8 cellular contexts compared by ENCODE assay signal in the genomic region with DNA sequence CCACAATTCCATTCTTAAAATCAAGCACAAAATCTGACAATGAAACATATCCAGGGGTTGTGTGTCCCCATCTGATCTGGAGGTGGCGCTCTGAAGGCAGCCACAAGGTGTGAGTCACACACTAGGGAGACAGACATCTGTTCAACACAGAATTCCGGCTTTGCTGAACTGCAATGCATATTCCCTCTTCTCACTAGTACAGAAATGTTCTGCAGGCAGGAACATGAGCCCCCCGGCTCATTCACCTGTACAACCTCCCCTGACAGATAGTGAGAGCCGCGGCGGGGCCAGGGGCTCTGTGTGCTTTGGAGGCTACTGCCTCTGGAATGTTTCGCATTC. TPM values are rescaled to one million over a fixed set of nuclear protein-coding genes. Genes with fewer than 3 reads are reported as not detected.
DNase-seq lines count a peak whose midpoint lies in the region; ATAC-seq, FAIRE-seq and TF ChIP-seq lines count a peak whose summit lies in the region.

No MANE protein-coding gene starts in this region.

- no peak overlapping the region for H3K4me2 ChIP-seq in GM12878 (ENCODE audit: control insufficient read depth, insufficient read depth)

- TF ChIP-seq EP300 in Ishikawa (IDR thresholded peaks at IDR 0.05; ENCODE audit: borderline replicate concordance) (no peak), GM12878 (IDR thresholded peaks at IDR 0.05; ENCODE audit: borderline replicate concordance in 1 of 2, control insufficient read depth in 1 of 2, low read depth in 2 of 2, low read length in 2 of 2) (no peak)

- H3K79me2 ChIP-seq in GM12878 (ENCODE audit: control insufficient read depth, insufficient read depth, low read length), result no peaks in the 10 kb centered on the region

- CTCF ChIA-PET in Calu3 (lab: Charles Lee), result no interaction called here
- CTCF ChIA-PET in GM12878 (lab: Yijun Ruan, JAX), result no interaction called here

- H3K9me3 ChIP-seq in GM12878 (replicated peaks; ENCODE audit: control insufficient read depth, insufficient read depth, low read length), result no peaks in the 10 kb centered on the region

- TF ChIP-seq CTCF in Calu3 (IDR thresholded peaks at IDR 0.05; ENCODE audit: unreplicated experiment) (no peak), GM12878 (IDR thresholded peaks at IDR 0.05 in 2 of 3, conservative IDR thresholded peaks at IDR 0.05 in 1 of 3; ENCODE audit: control insufficient read depth in 2 of 3, extremely low read depth in 1 of 3, insufficient read depth in 1 of 3, low read depth in 3 of 3, low read length in 3 of 3) (peak; percentile 17 to 25 (median 19); a peak in 2 of 6 replicates)

- H3K27me3 ChIP-seq in GM12878 (replicated peaks in 1 of 2; ENCODE audit: control insufficient read depth in 2 of 2, insufficient read depth in 2 of 2, low read length in 1 of 2), result no peaks in the 10 kb centered on the region

- no peaks in the 10 kb centered on the region for H3K9me3 Mint-ChIP-seq in Calu3 (ENCODE audit: low read depth, unreplicated experiment)

- no peaks in the 10 kb centered on the region for H3K27me3 Mint-ChIP-seq in Calu3 (ENCODE audit: unreplicated experiment)

- in situ Hi-C loops in GM12878 (cut with MboI), result no loop called here

- POLR2A ChIA-PET in GM12878 (lab: Charles Lee), result no interaction called here

- no peaks in the 10 kb centered on the region for H4K20me1 ChIP-seq in GM12878 (ENCODE audit: control insufficient read depth, insufficient read depth)

- peaks cover 19% of the 10 kb centered on the region for H3K36me3 Mint-ChIP-seq in Calu3 (ENCODE audit: insufficient read depth, unreplicated experiment)

- H3K4me3 ChIP-seq in GM12878, result no peak overlapping the region

- TF ChIP-seq RAD21 in Ishikawa (IDR thresholded peaks at IDR 0.05; ENCODE audit: low read depth), result peak; percentile 22; the same call in 1 of the 2 replicates
- TF ChIP-seq RAD21 in GM12878 (IDR thresholded peaks at IDR 0.05; ENCODE audit: insufficient read depth, low read depth, low read length), result 0 out of 2 replicates have a peak, but pooled peaks have one; percentile 11

- TF ChIP-seq POLR2A in GM12878 (IDR thresholded peaks at IDR 0.05; ENCODE audit: low read depth, low read length), result peak; percentile 5; the same call in 1 of the 2 replicates

- FAIRE-seq in GM12878 (lab: Jason Lieb, UNC), result no peak

- H3K9ac ChIP-seq in GM12878 (ENCODE audit: control insufficient read depth, insufficient read depth, low read length), result no peak overlapping the region

- H2AFZ ChIP-seq in GM12878 (ENCODE audit: control insufficient read depth, low read depth, low read length), result no peak overlapping the region

- H3K27ac ChIP-seq in GM12878 (ENCODE audit: control insufficient read depth, insufficient read depth), result no peak overlapping the region

- BruUV-seq in Calu3 (replicated peaks; lab: Mats Ljungman, UMichigan) (TSS peak; percentile 71), GM12878 (replicated peaks; lab: Mats Ljungman, UMichigan) (TSS peak; percentile 54)

- no peak for DNase-seq in Calu3
- no peak for DNase-seq in GM12878 (ENCODE audit: low read depth, low spot score)
- DNase-seq in mesenteric fat pad (ENCODE audit: low spot score), result peak; percentile 83
- no peak for DNase-seq in NCI-H510A (lab: John Stamatoyannopoulos, UW)
- DNase-seq in T-helper 9 cell, result no peak
- no peak for DNase-seq in activated naive CD4-positive, alpha-beta T cell (lab: John Stamatoyannopoulos, UW)

- SMC1A ChIA-PET in GM12878 (lab: Charles Lee; ENCODE audit: uncharacterized antibody, unreplicated experiment), result no interaction called here

- over 99% methylated on average over 7 of the region's 7 CpGs for WGBS in GM12878 (ENCODE audit: insufficient coverage, insufficient replicate concordance, low lambda C conversion rate, missing lambda C conversion rate)

- no peaks in the 10 kb centered on the region for H3K4me1 Mint-ChIP-seq in Calu3 (ENCODE audit: low read depth, unreplicated experiment)

- ATAC-seq in GM12878, result no peak
- no peak for ATAC-seq in GM19328 (IDR thresholded peaks at IDR 0.05; ENCODE audit: unreplicated experiment)

- H3K4me1 ChIP-seq in GM12878 (ENCODE audit: control insufficient read depth, insufficient read depth, low read length), result no peaks in the 10 kb centered on the region

- RAD21 ChIA-PET in GM12878 (lab: Charles Lee; ENCODE audit: unreplicated experiment), result no interaction called here

- no peak overlapping the region for H3K27ac Mint-ChIP-seq in Calu3 (ENCODE audit: unreplicated experiment)

- H3K4me3 Mint-ChIP-seq in Calu3 (ENCODE audit: low read depth, unreplicated experiment), result no peak overlapping the region

- peaks cover 51 to 52% of the 10 kb centered on the region in 2 experiments for H3K36me3 ChIP-seq in GM12878 (ENCODE audit: control insufficient read depth in 2 of 2, insufficient read depth in 2 of 2, low read length in 1 of 2)

- intact Hi-C loops in Calu3 (cut with micrococcal nuclease; ENCODE audit: unreplicated experiment) (no loop called here), GM12878 (cut with micrococcal nuclease; ENCODE audit: unreplicated experiment) (no loop called here)

TF ChIP-seq in Ishikawa, 13 proteins besides CTCF, POLR2A, EP300 and RAD21 (continues in another document):
- TF ChIP-seq TCF12 (IDR thresholded peaks at IDR 0.05; ENCODE audit: low read depth), result no peak

TF ChIP-seq in GM12878, 131 proteins besides CTCF, POLR2A, EP300 and RAD21:
- no peak for TF ChIP-seq LARP7 (IDR thresholded peaks at IDR 0.05)
- TF ChIP-seq POLR2AphosphoS5 (IDR thresholded peaks at IDR 0.05; ENCODE audit: low read length), result peak; percentile 49; the same call in 1 of the 2 replicates
- no peak for TF ChIP-seq CREB1 (IDR thresholded peaks at IDR 0.05; ENCODE audit: low read depth)
- no peak for TF ChIP-seq POLR2AphosphoS2 (IDR thresholded peaks at IDR 0.05; ENCODE audit: low read depth, low read length)
- no peak for TF ChIP-seq NR2C1 (IDR thresholded peaks at IDR 0.05)
- TF ChIP-seq, protein P1, sequence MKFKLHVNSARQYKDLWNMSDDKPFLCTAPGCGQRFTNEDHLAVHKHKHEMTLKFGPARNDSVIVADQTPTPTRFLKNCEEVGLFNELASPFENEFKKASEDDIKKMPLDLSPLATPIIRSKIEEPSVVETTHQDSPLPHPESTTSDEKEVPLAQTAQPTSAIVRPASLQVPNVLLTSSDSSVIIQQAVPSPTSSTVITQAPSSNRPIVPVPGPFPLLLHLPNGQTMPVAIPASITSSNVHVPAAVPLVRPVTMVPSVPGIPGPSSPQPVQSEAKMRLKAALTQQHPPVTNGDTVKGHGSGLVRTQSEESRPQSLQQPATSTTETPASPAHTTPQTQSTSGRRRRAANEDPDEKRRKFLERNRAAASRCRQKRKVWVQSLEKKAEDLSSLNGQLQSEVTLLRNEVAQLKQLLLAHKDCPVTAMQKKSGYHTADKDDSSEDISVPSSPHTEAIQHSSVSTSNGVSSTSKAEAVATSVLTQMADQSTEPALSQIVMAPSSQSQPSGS (IDR thresholded peaks at IDR 0.05; ENCODE audit: low read length), result 0 out of 2 replicates have a peak, but pooled peaks have one; percentile 25
- TF ChIP-seq POU2F2 (IDR thresholded peaks at IDR 0.05; ENCODE audit: borderline replicate concordance, low read depth, low read length), result no peak
TF ChIP-seq in GM12878: peak in this region for 2.

RNA-seq across cellular contexts. Expression of a gene that starts 41.9 kb away (rescaled TPM):
- 188 and 199 TPM in 2 replicates for total RNA-seq in Calu3 (2022)
- total RNA-seq in GM12878 (2013; cell fraction: nucleolus; rRNA removed), result 70.7 and 75.4 TPM in 2 replicates
- total RNA-seq in GM12878 (2014; rRNA removed), result 250 and 290 TPM in 2 replicates
- 202 and 221 TPM in 2 replicates for total RNA-seq in GM12878 (2014; rRNA removed; fragmentation: Illumina TruSeq; extraction: Trizol)
- total RNA-seq in GM12878 (2021), result 397 and 420 TPM in 2 replicates
- polyA plus RNA-seq in GM12878 (2011; ENCODE audit: low read depth), result 99.8 TPM
- 297 and 322 TPM in 2 replicates for polyA plus RNA-seq in GM12878 (2011; rRNA removed)
- 401 and 501 TPM in 2 replicates for polyA plus RNA-seq in GM12878 (2011; cell fraction: cytosol; rRNA removed)
- 291 and 412 TPM in 2 replicates for polyA plus RNA-seq in GM12878 (2011; cell fraction: nucleus; rRNA removed)
- 164 and 182 TPM in 2 replicates for polyA plus RNA-seq in GM12878 (2012)
- polyA plus RNA-seq in GM12878 (2014; fragmentation: Illumina TruSeq; extraction: Trizol), result 289 and 325 TPM in 2 replicates
- 10 to 100 TPM; 28.5 to 57.1 TPM for polyA plus RNA-seq in GM12878 (2014; fragmentation: Nextera tagmentation; extraction: Ambion mirVana)
- 276 and 292 TPM in 2 replicates for polyA plus RNA-seq in GM12878 (2014; rRNA removed)
- 100 to 1,000 TPM; 334 to 348 TPM for polyA plus RNA-seq in GM12878 (2016; fragmentation: Nextera tagmentation; extraction: Ambion mirVana)
- polyA minus RNA-seq in GM12878 (2011; rRNA and poly(A)+ RNA removed), result 278 and 351 TPM in 2 replicates
- 100.0 and 127 TPM in 2 replicates for polyA minus RNA-seq in GM12878 (2011; cell fraction: cytosol; rRNA and poly(A)+ RNA removed)
- 60.9 and 119 TPM in 2 replicates for polyA minus RNA-seq in GM12878 (2011; cell fraction: nucleus; rRNA and poly(A)+ RNA removed)
- total RNA-seq in mesenteric fat pad, result 249 TPM

RNA-seq across cellular contexts. Expression of a gene that starts 53.4 kb away (rescaled TPM):
- total RNA-seq in Calu3 (2022), result 1.4 and 1.8 TPM in 2 replicates
- 1.5 and 1.8 TPM in 2 replicates for total RNA-seq in GM12878 (2013; cell fraction: nucleolus; rRNA removed)
- total RNA-seq in GM12878 (2014; rRNA removed), result 0.28 and 0.54 TPM in 2 replicates
- total RNA-seq in GM12878 (2014; rRNA removed; fragmentation: Illumina TruSeq; extraction: Trizol), result 0.37 and 0.85 TPM in 2 replicates
- total RNA-seq in GM12878 (2021), result 0.43 and 1.2 TPM in 2 replicates
- not detected for polyA plus RNA-seq in GM12878 (2011; ENCODE audit: low read depth)
- polyA plus RNA-seq in GM12878 (2011; rRNA removed), result 1.4 and 1.5 TPM in 2 replicates
- 1.5 and 1.8 TPM in 2 replicates for polyA plus RNA-seq in GM12878 (2011; cell fraction: cytosol; rRNA removed)
- 3.8 and 4.2 TPM in 2 replicates for polyA plus RNA-seq in GM12878 (2011; cell fraction: nucleus; rRNA removed)
- 0.18 and 0.42 TPM in 2 replicates for polyA plus RNA-seq in GM12878 (2012)
- polyA plus RNA-seq in GM12878 (2014; fragmentation: Illumina TruSeq; extraction: Trizol), result 0.24 and 0.35 TPM in 2 replicates
- 1 to 10 TPM; 1.2 to 1.3 TPM for polyA plus RNA-seq in GM12878 (2014; fragmentation: Nextera tagmentation; extraction: Ambion mirVana)
- 0.46 and 0.74 TPM in 2 replicates for polyA plus RNA-seq in GM12878 (2014; rRNA removed)
- 1 to 10 TPM; 2.7 to 2.8 TPM for polyA plus RNA-seq in GM12878 (2016; fragmentation: Nextera tagmentation; extraction: Ambion mirVana)
- polyA minus RNA-seq in GM12878 (2011; rRNA and poly(A)+ RNA removed), result 2.0 and 3.6 TPM in 2 replicates
- polyA minus RNA-seq in GM12878 (2011; cell fraction: cytosol; rRNA and poly(A)+ RNA removed), result not detected in 2 replicates
- 6.3 and 9.8 TPM in 2 replicates for polyA minus RNA-seq in GM12878 (2011; cell fraction: nucleus; rRNA and poly(A)+ RNA removed)
- total RNA-seq in mesenteric fat pad, result 5.5 TPM
